1 cellular context compared by ENCODE assay signal in the genomic region with DNA sequence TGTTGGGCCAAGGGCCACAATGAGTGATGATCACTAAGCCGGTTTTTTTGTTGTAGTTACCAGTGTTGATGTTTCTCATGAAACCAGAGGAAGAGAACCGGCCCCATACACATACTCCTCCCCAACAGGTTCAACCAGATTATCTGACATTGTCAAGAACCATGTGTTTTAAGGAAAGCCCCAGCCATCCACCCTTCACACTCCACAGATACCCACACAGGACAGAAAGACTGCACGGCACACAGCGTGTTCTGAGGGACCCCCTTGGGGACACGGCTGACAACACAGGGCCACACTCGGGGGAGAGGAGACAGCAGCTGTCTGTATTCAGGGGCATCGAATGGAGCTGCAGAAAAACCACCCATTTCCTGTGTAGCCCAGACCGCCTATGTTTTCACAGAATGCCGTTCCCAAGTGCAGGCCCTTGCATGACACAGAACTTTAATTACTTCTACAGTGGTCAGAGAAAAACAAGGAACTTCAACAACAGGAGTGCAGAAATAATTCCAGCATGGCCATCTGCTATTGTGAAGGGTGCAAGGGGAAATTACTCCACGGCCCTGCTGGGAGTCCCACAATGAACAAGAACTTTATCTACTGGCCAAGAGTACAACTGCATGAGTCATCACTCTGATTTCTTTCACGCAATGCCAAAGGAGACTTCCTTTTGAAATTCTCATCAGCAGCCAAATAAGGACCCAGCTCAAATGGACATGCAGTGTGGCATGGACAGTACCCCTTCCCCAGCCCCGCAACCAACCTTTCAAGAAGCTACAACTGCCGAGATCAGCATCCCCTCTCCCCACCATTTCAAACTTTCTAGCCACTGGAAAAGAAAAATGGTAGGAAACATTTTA.
TF ChIP-seq lines count a peak whose summit lies in the region.

No MANE protein-coding gene starts in this region.

TF ChIP-seq in GM12878, 131 proteins besides CTCF, POLR2A, EP300 and RAD21 (continued from another document and continues in another):
- TF ChIP-seq, protein P1, sequence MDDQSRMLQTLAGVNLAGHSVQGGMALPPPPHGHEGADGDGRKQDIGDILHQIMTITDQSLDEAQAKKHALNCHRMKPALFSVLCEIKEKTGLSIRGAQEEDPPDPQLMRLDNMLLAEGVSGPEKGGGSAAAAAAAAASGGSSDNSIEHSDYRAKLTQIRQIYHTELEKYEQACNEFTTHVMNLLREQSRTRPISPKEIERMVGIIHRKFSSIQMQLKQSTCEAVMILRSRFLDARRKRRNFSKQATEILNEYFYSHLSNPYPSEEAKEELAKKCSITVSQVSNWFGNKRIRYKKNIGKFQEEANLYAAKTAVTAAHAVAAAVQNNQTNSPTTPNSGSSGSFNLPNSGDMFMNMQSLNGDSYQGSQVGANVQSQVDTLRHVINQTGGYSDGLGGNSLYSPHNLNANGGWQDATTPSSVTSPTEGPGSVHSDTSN (IDR thresholded peaks at IDR 0.05; ENCODE audit: insufficient replicate concordance, low read depth, low read length) = no peak
- 0 out of 2 replicates have a peak, but pooled peaks have one; percentile 31 for TF ChIP-seq NBN (IDR thresholded peaks at IDR 0.05)
- no peak for TF ChIP-seq SUZ12 (IDR thresholded peaks at IDR 0.05; ENCODE audit: unreplicated experiment)
- 0 out of 2 replicates have a peak, but pooled peaks have one; percentile 36 for TF ChIP-seq TAF1 (IDR thresholded peaks at IDR 0.05; ENCODE audit: borderline replicate concordance, low read depth, low read length)
- TF ChIP-seq, protein P2, sequence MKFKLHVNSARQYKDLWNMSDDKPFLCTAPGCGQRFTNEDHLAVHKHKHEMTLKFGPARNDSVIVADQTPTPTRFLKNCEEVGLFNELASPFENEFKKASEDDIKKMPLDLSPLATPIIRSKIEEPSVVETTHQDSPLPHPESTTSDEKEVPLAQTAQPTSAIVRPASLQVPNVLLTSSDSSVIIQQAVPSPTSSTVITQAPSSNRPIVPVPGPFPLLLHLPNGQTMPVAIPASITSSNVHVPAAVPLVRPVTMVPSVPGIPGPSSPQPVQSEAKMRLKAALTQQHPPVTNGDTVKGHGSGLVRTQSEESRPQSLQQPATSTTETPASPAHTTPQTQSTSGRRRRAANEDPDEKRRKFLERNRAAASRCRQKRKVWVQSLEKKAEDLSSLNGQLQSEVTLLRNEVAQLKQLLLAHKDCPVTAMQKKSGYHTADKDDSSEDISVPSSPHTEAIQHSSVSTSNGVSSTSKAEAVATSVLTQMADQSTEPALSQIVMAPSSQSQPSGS (IDR thresholded peaks at IDR 0.05; ENCODE audit: low read length) = peak; percentile 54; the same call in 1 of the 2 replicates
- TF ChIP-seq CREM (IDR thresholded peaks at IDR 0.05; ENCODE audit: low read depth) = no peak; the same call in 1 of the 2 replicates
- TF ChIP-seq, protein P3, sequence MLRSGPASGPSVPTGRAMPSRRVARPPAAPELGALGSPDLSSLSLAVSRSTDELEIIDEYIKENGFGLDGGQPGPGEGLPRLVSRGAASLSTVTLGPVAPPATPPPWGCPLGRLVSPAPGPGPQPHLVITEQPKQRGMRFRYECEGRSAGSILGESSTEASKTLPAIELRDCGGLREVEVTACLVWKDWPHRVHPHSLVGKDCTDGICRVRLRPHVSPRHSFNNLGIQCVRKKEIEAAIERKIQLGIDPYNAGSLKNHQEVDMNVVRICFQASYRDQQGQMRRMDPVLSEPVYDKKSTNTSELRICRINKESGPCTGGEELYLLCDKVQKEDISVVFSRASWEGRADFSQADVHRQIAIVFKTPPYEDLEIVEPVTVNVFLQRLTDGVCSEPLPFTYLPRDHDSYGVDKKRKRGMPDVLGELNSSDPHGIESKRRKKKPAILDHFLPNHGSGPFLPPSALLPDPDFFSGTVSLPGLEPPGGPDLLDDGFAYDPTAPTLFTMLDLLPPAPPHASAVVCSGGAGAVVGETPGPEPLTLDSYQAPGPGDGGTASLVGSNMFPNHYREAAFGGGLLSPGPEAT (IDR thresholded peaks at IDR 0.05; ENCODE audit: low read depth) = peak; percentile 75
- no peak for TF ChIP-seq ZNF274 (IDR thresholded peaks at IDR 0.05; ENCODE audit: insufficient read depth, insufficient read length)
- TF ChIP-seq, protein P4, sequence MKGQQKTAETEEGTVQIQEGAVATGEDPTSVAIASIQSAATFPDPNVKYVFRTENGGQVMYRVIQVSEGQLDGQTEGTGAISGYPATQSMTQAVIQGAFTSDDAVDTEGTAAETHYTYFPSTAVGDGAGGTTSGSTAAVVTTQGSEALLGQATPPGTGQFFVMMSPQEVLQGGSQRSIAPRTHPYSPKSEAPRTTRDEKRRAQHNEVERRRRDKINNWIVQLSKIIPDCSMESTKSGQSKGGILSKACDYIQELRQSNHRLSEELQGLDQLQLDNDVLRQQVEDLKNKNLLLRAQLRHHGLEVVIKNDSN (IDR thresholded peaks at IDR 0.05; ENCODE audit: borderline replicate concordance, extremely low read length, insufficient read depth, low read depth, low read length) = no peak
- TF ChIP-seq ETV6 (conservative IDR thresholded peaks at IDR 0.05 in 1 of 2, IDR thresholded peaks at IDR 0.05 in 1 of 2; ENCODE audit: borderline replicate concordance in 1 of 2, low read depth in 1 of 2) = no peak
- TF ChIP-seq SMAD1 (IDR thresholded peaks at IDR 0.05; ENCODE audit: low read depth, partially characterized antibody) = no peak
- no peak for TF ChIP-seq NFYA (IDR thresholded peaks at IDR 0.05; ENCODE audit: borderline replicate concordance, low read depth, low read length)
- TF ChIP-seq YBX1 (IDR thresholded peaks at IDR 0.05) = no peak
- no peak for TF ChIP-seq ZSCAN29 (IDR thresholded peaks at IDR 0.05)
- peak; percentile 66 for TF ChIP-seq JUNB (IDR thresholded peaks at IDR 0.05)
- TF ChIP-seq HDAC2 (IDR thresholded peaks at IDR 0.05) = no peak
- 0 out of 2 replicates have a peak, but pooled peaks have one; percentile 18 for TF ChIP-seq DPF2 (IDR thresholded peaks at IDR 0.05)
- TF ChIP-seq SREBF1 (IDR thresholded peaks at IDR 0.05; ENCODE audit: low read length) = no peak
- no peak for TF ChIP-seq PAX8 (IDR thresholded peaks at IDR 0.05)
- TF ChIP-seq, protein P5, sequence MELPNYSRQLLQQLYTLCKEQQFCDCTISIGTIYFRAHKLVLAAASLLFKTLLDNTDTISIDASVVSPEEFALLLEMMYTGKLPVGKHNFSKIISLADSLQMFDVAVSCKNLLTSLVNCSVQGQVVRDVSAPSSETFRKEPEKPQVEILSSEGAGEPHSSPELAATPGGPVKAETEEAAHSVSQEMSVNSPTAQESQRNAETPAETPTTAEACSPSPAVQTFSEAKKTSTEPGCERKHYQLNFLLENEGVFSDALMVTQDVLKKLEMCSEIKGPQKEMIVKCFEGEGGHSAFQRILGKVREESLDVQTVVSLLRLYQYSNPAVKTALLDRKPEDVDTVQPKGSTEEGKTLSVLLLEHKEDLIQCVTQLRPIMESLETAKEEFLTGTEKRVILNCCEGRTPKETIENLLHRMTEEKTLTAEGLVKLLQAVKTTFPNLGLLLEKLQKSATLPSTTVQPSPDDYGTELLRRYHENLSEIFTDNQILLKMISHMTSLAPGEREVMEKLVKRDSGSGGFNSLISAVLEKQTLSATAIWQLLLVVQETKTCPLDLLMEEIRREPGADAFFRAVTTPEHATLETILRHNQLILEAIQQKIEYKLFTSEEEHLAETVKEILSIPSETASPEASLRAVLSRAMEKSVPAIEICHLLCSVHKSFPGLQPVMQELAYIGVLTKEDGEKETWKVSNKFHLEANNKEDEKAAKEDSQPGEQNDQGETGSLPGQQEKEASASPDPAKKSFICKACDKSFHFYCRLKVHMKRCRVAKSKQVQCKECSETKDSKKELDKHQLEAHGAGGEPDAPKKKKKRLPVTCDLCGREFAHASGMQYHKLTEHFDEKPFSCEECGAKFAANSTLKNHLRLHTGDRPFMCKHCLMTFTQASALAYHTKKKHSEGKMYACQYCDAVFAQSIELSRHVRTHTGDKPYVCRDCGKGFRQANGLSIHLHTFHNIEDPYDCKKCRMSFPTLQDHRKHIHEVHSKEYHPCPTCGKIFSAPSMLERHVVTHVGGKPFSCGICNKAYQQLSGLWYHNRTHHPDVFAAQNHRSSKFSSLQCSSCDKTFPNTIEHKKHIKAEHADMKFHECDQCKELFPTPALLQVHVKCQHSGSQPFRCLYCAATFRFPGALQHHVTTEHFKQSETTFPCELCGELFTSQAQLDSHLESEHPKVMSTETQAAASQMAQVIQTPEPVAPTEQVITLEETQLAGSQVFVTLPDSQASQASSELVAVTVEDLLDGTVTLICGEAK (IDR thresholded peaks at IDR 0.05; ENCODE audit: borderline replicate concordance) = peak; percentile 86
- TF ChIP-seq, protein P6, sequence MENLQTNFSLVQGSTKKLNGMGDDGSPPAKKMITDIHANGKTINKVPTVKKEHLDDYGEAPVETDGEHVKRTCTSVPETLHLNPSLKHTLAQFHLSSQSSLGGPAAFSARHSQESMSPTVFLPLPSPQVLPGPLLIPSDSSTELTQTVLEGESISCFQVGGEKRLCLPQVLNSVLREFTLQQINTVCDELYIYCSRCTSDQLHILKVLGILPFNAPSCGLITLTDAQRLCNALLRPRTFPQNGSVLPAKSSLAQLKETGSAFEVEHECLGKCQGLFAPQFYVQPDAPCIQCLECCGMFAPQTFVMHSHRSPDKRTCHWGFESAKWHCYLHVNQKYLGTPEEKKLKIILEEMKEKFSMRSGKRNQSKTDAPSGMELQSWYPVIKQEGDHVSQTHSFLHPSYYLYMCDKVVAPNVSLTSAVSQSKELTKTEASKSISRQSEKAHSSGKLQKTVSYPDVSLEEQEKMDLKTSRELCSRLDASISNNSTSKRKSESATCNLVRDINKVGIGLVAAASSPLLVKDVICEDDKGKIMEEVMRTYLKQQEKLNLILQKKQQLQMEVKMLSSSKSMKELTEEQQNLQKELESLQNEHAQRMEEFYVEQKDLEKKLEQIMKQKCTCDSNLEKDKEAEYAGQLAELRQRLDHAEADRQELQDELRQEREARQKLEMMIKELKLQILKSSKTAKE (IDR thresholded peaks at IDR 0.05; ENCODE audit: low read depth, poor library complexity, severe bottlenecking) = peak; percentile 50
- no peak for TF ChIP-seq NR2C1 (IDR thresholded peaks at IDR 0.05)
- TF ChIP-seq KDM1A (IDR thresholded peaks at IDR 0.05; ENCODE audit: borderline replicate concordance) = no peak
- TF ChIP-seq IKZF1 (conservative IDR thresholded peaks at IDR 0.05) = peak; percentile 55
- TF ChIP-seq MYB (IDR thresholded peaks at IDR 0.05; ENCODE audit: borderline replicate concordance, low read depth, low read length) = no peak
- no peak; the same call in none of the 2 replicates for TF ChIP-seq NFIC (IDR thresholded peaks at IDR 0.05; ENCODE audit: low read depth, low read length)
- no peak for TF ChIP-seq STAT3 (IDR thresholded peaks at IDR 0.05; ENCODE audit: low read depth, low read length)
- TF ChIP-seq MEF2B (IDR thresholded peaks at IDR 0.05; ENCODE audit: partially characterized antibody, poor library complexity, severe bottlenecking) = peak; percentile 76
- no peak for TF ChIP-seq FOXK2 (IDR thresholded peaks at IDR 0.05)
- peak; percentile 37 to 55; a peak in 2 of 4 replicates for TF ChIP-seq IKZF2 (IDR thresholded peaks at IDR 0.05)
- TF ChIP-seq, protein P7, sequence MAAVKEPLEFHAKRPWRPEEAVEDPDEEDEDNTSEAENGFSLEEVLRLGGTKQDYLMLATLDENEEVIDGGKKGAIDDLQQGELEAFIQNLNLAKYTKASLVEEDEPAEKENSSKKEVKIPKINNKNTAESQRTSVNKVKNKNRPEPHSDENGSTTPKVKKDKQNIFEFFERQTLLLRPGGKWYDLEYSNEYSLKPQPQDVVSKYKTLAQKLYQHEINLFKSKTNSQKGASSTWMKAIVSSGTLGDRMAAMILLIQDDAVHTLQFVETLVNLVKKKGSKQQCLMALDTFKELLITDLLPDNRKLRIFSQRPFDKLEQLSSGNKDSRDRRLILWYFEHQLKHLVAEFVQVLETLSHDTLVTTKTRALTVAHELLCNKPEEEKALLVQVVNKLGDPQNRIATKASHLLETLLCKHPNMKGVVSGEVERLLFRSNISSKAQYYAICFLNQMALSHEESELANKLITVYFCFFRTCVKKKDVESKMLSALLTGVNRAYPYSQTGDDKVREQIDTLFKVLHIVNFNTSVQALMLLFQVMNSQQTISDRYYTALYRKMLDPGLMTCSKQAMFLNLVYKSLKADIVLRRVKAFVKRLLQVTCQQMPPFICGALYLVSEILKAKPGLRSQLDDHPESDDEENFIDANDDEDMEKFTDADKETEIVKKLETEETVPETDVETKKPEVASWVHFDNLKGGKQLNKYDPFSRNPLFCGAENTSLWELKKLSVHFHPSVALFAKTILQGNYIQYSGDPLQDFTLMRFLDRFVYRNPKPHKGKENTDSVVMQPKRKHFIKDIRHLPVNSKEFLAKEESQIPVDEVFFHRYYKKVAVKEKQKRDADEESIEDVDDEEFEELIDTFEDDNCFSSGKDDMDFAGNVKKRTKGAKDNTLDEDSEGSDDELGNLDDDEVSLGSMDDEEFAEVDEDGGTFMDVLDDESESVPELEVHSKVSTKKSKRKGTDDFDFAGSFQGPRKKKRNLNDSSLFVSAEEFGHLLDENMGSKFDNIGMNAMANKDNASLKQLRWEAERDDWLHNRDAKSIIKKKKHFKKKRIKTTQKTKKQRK (IDR thresholded peaks at IDR 0.05; ENCODE audit: low read depth, low read length) = no peak
- no peak for TF ChIP-seq WRNIP1 (IDR thresholded peaks at IDR 0.05; ENCODE audit: borderline replicate concordance, low read depth, low read length)
- TF ChIP-seq FOS (IDR thresholded peaks at IDR 0.05; ENCODE audit: borderline replicate concordance, extremely low read depth, insufficient read length) = no peak
- TF ChIP-seq TCF12 (IDR thresholded peaks at IDR 0.05; ENCODE audit: low read depth, low read length) = no peak
- peak; percentile 30; the same call in 1 of the 2 replicates for TF ChIP-seq GABPA (IDR thresholded peaks at IDR 0.05; ENCODE audit: low read depth)
- TF ChIP-seq SPI1 (IDR thresholded peaks at IDR 0.05; ENCODE audit: borderline replicate concordance, insufficient read depth, low read depth, low read length) = no peak
- TF ChIP-seq BHLHE40 (IDR thresholded peaks at IDR 0.05; ENCODE audit: borderline replicate concordance in 1 of 2, low read depth in 2 of 2, low read length in 1 of 2) = peak in 1 of 2 experiments; percentile 41; a peak in 2 of 4 replicates
- no peak for TF ChIP-seq MYC (IDR thresholded peaks at IDR 0.05; ENCODE audit: insufficient read depth, insufficient read length, insufficient replicate concordance, low read length, severe bottlenecking)
- TF ChIP-seq, protein P8, sequence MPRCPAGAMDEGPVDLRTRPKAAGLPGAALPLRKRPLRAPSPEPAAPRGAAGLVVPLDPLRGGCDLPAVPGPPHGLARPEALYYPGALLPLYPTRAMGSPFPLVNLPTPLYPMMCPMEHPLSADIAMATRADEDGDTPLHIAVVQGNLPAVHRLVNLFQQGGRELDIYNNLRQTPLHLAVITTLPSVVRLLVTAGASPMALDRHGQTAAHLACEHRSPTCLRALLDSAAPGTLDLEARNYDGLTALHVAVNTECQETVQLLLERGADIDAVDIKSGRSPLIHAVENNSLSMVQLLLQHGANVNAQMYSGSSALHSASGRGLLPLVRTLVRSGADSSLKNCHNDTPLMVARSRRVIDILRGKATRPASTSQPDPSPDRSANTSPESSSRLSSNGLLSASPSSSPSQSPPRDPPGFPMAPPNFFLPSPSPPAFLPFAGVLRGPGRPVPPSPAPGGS (IDR thresholded peaks at IDR 0.05; ENCODE audit: borderline replicate concordance, insufficient read depth, low read depth, low read length, poor library complexity, severe bottlenecking) = peak; percentile 33
- no peak for TF ChIP-seq RFX5 (IDR thresholded peaks at IDR 0.05; ENCODE audit: low read depth, low read length)
- peak; percentile 63; the same call in 1 of the 2 replicates for TF ChIP-seq RUNX3 (IDR thresholded peaks at IDR 0.05; ENCODE audit: low read length)
- no peak for TF ChIP-seq ZZZ3 (IDR thresholded peaks at IDR 0.05; ENCODE audit: control insufficient read depth, insufficient read length, low read depth)
